Comparison of ENCODE assay signal across 18 cellular contexts in genomic region chr2:144239306-144239705, GRCh38.
DNase-seq lines count a peak whose midpoint lies in the region; ATAC-seq, FAIRE-seq and TF ChIP-seq lines count a peak whose summit lies in the region.
"Had no signal": no experiment of that assay in that cellular context is flagged by ENCODE, and none has a peak within 500 bp of the region (broad histone marks: within the 10 kb centered on the region; RNA-seq: fewer than 3 reads in every experiment).

No MANE protein-coding gene starts in this region.

- H3K27ac Mint-ChIP-seq in activated CD4-positive, alpha-beta T cell treated with anti-CD3 and anti-CD28 coated beads for 36 hours = no peak overlapping the region
- H3K27ac Mint-ChIP-seq in activated B cell treated with CpG ODN at 0.5 μM for 24 hours (peak overlapping the region; percentile 93), naive B cell (peak overlapping the region in 4 of 6 donors; percentile 83 to 88 (median 88))

- FAIRE-seq in GM19239 (lab: Jason Lieb, UNC) = peak; percentile 70
- FAIRE-seq in D721Med (lab: Jason Lieb, UNC) = no peak
- FAIRE-seq: H1 had no signal

- CTCF ChIA-PET in activated CD4-positive, alpha-beta T cell treated with anti-CD3 and anti-CD28 coated beads for 36 hours (lab: Charles Lee) = interaction anchor here (0.6 to 1.1 kb wide), 2 partner anchors 11 to 158 kb away, joined by 3 read pairs; no protein-coding TSS in a partner anchor
- CTCF ChIA-PET in activated B cell treated with CpG ODN at 0.5 μM for 24 hours (lab: Charles Lee) = interaction anchor here (1.2 kb wide), 1 partner anchor 77 kb away, joined by 4 read pairs; no protein-coding TSS in a partner anchor

- no peaks in the 10 kb centered on the region for H3K27me3 Mint-ChIP-seq in activated CD4-positive, alpha-beta T cell treated with anti-CD3 and anti-CD28 coated beads for 36 hours
- H3K27me3 Mint-ChIP-seq in activated B cell treated with CpG ODN at 0.5 μM for 24 hours (no peaks in the 10 kb centered on the region), naive B cell (no peaks in the 10 kb centered on the region)
- H3K27me3 Mint-ChIP-seq: CD4-positive, alpha-beta memory T cell had no signal

- POLR2A ChIA-PET in activated CD4-positive, alpha-beta T cell treated with anti-CD3 and anti-CD28 coated beads for 36 hours (lab: Charles Lee) = no interaction called here
- POLR2A ChIA-PET in activated B cell treated with CpG ODN at 0.5 μM for 24 hours (lab: Charles Lee) = interaction anchor here (0.5 to 2.6 kb wide), 8 partner anchors 8 to 562 kb away, joined by 3 to 11 read pairs (median 4); a partner anchor contains a TSS

- no peak overlapping the region for H3K4me3 Mint-ChIP-seq in activated CD4-positive, alpha-beta T cell treated with anti-CD3 and anti-CD28 coated beads for 36 hours
- H3K4me3 Mint-ChIP-seq in activated B cell treated with CpG ODN at 0.5 μM for 24 hours (no peak overlapping the region), naive B cell (peak overlapping the region in 1 of 8 donors; percentile 9)

- DNase-seq in activated CD4-positive, alpha-beta T cell treated with anti-CD3 and anti-CD28 coated beads for 36 hours = peak; percentile 22
- no peak for DNase-seq in activated CD4-positive, alpha-beta T cell treated with anti-CD3 and anti-CD28 coated beads, Interleukin-2, amount 50 U/mL, for 48 hours
- DNase-seq in GM19239 (ENCODE audit: insufficient read length, low spot score) (no peak), activated B cell treated with CpG ODN at 0.5 μM for 24 hours (no peak), naive B cell (no peak), D721Med (ENCODE audit: insufficient read length, low spot score) (no peak), SHP77 treated with DMSO at 0.1 percent for 48 hours (lab: John Stamatoyannopoulos, UW) (no peak), middle frontal gyrus (ENCODE audit: extremely low spot score, low spot score) (no peak)
- DNase-seq: Calu3; CD4-positive, alpha-beta memory T cell; KBM-7; NCI-H1436 treated with DMSO at 0.1 percent for 48 hours; NCI-H2029 treated with DMSO at 0.1 percent for 48 hours; NCI-H2227 treated with DMSO at 0.1 percent for 48 hours; NCI-H524; Peyer's patch; Right ventricle myocardium superior had no signal

- no peaks in the 10 kb centered on the region for H3K9me3 Mint-ChIP-seq in activated CD4-positive, alpha-beta T cell treated with anti-CD3 and anti-CD28 coated beads for 36 hours (ENCODE audit: low read depth)
- H3K9me3 Mint-ChIP-seq in activated B cell treated with CpG ODN at 0.5 μM for 24 hours = no peaks in the 10 kb centered on the region
- no peaks in the 10 kb centered on the region for H3K9me3 Mint-ChIP-seq in naive B cell
- H3K9me3 Mint-ChIP-seq: CD4-positive, alpha-beta memory T cell had no signal

- intact Hi-C loops in activated CD4-positive, alpha-beta T cell treated with anti-CD3 and anti-CD28 coated beads for 36 hours (cut with DNase I, micrococcal nuclease) = no loop called here
- intact Hi-C loops in activated B cell treated with CpG ODN at 0.5 μM for 24 hours (cut with micrococcal nuclease) = loop anchor here (5.0 kb wide), 2 partner anchors 42 to 278 kb away; no protein-coding TSS in a partner anchor

- TF ChIP-seq CTCF in activated B cell treated with CpG ODN at 0.5 μM for 24 hours (IDR thresholded peaks at IDR 0.05) (no peak), D721Med (IDR thresholded peaks at IDR 0.05; ENCODE audit: insufficient read depth, missing control alignments) (no peak)

- peaks cover 3% of the 10 kb centered on the region for H3K36me3 Mint-ChIP-seq in activated CD4-positive, alpha-beta T cell treated with anti-CD3 and anti-CD28 coated beads for 36 hours (ENCODE audit: low read depth)
- H3K36me3 Mint-ChIP-seq in activated B cell treated with CpG ODN at 0.5 μM for 24 hours (ENCODE audit: low read depth) (no peaks in the 10 kb centered on the region), naive B cell (no peaks in the 10 kb centered on the region)
- H3K36me3 Mint-ChIP-seq: CD4-positive, alpha-beta memory T cell had no signal

- peaks cover 39% of the 10 kb centered on the region for H3K4me1 Mint-ChIP-seq in activated CD4-positive, alpha-beta T cell treated with anti-CD3 and anti-CD28 coated beads for 36 hours
- H3K4me1 Mint-ChIP-seq in activated B cell treated with CpG ODN at 0.5 μM for 24 hours (peaks cover 90% of the 10 kb centered on the region), naive B cell (peaks cover 65 to 72% (median 68%) of the 10 kb centered on the region in 3 donors)

- peak; percentile 38 for ATAC-seq in activated CD4-positive, alpha-beta T cell treated with anti-CD3 and anti-CD28 coated beads for 36 hours
- no peak for ATAC-seq in activated B cell treated with CpG ODN at 0.5 μM for 24 hours (ENCODE audit: low read depth)
- ATAC-seq in naive B cell (ENCODE audit: low read depth in 2 of 2) = no peak
